ENCODE assay signal across 1 cellular context in the genomic region with DNA sequence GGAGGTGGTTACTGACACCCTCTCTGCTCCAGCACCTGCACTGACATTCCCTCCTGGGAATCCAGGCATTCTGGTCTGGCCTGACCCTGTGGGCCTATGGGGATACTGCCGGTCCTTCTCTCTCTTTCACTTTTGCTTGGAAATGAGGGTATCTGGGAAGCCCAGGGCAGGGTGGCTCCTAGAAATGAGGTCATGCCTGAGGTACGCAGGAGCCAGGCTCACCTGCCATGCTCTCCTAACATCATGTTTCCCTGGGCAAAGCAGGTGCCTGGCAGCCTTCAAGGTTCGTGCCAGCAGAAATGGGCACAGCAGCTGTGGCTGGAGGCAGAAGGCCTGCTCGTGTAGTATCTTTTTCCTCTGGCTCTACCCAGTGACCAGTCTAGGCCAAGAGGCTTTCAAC.
TF ChIP-seq lines count a peak whose summit lies in the region.

No MANE protein-coding gene starts in this region.

TF ChIP-seq in IMR-90, 13 proteins besides CTCF, POLR2A, EP300 and RAD21:
- TF ChIP-seq MAFK (IDR thresholded peaks at IDR 0.05; ENCODE audit: low read depth, low read length), result no peak
- no peak for TF ChIP-seq FOS (IDR thresholded peaks at IDR 0.05; ENCODE audit: low read depth, low read length)
- no peak for TF ChIP-seq NFE2L2 (IDR thresholded peaks at IDR 0.05; ENCODE audit: low read depth, low read length)
- no peak for TF ChIP-seq BHLHE40 (IDR thresholded peaks at IDR 0.05; ENCODE audit: low read depth, low read length)
- TF ChIP-seq CEBPB (IDR thresholded peaks at IDR 0.05; ENCODE audit: low read depth, low read length), result no peak
- no peak for TF ChIP-seq CHD1 (IDR thresholded peaks at IDR 0.05; ENCODE audit: low read depth, low read length)
